In the genomic region with DNA sequence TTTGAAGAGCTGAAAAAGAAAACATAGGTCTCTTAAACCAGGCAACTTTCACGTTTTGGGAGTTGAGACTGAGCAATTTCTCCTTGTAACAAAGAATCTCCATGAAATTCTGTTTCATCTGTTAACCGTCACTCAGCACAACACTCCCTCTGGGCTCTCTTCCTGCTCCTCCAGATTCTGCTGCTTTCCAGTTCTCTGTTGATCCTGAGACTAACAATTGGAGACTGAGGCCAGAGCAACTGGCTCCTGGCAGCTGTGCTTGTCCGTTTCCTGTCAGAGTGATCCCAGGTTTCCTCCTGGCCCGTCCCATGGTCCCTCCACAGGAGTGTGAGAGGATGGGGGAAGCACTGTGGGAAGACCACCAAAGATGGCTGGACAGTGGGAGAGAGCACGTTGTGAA, we compare ENCODE assay signal across 10 cellular contexts. TPM values are rescaled to one million over a fixed set of nuclear protein-coding genes. Genes with fewer than 3 reads are reported as not detected.
DNase-seq lines count a peak whose midpoint lies in the region; ATAC-seq and TF ChIP-seq lines count a peak whose summit lies in the region.
"Had no signal": no experiment of that assay in that cellular context is flagged by ENCODE, and none has a peak within 500 bp of the region (broad histone marks: within the 10 kb centered on the region; RNA-seq: fewer than 3 reads in every experiment).

No MANE protein-coding gene starts in this region.

- H3K4me3 Mint-ChIP-seq in activated T-cell treated with anti-CD3 and anti-CD28 coated beads, Interleukin-2, amount 50 U/mL, for 72 hours: no peak overlapping the region
- peak overlapping the region; percentile 22 for H3K4me3 Mint-ChIP-seq in endothelial cell (ENCODE audit: unreplicated experiment)
- H3K4me3 Mint-ChIP-seq in type B pancreatic cell: no peak overlapping the region

- 0 out of 2 replicates have a peak, but pooled peaks cover 3% of the 10 kb centered on the region for H4K20me1 ChIP-seq in OCI-LY7 (ENCODE audit: insufficient read depth, low read length)

- H3K27ac ChIP-seq in mesenchymal stem cell (ENCODE audit: low read length, poor library complexity, severe bottlenecking): peak overlapping the region; percentile 62
- H3K27ac ChIP-seq in OCI-LY7 (ENCODE audit: low read depth, low read length, poor library complexity, severe bottlenecking): no peak overlapping the region

- no peaks in the 10 kb centered on the region for H3K79me2 ChIP-seq in OCI-LY7 (ENCODE audit: insufficient read depth, low read depth, low read length)

- H2AFZ ChIP-seq in mesenchymal stem cell (ENCODE audit: low read depth, low read length) (no peak overlapping the region), OCI-LY7 (ENCODE audit: low read length) (no peak overlapping the region)

- H3K27me3 Mint-ChIP-seq in activated T-cell treated with anti-CD3 and anti-CD28 coated beads, Interleukin-2, amount 50 U/mL, for 72 hours (ENCODE audit: low read depth): no peaks in the 10 kb centered on the region
- H3K27me3 Mint-ChIP-seq in endothelial cell (ENCODE audit: unreplicated experiment): no peaks in the 10 kb centered on the region
- no peaks in the 10 kb centered on the region for H3K27me3 Mint-ChIP-seq in type B pancreatic cell

- H2AK5ac ChIP-seq in mesenchymal stem cell (ENCODE audit: low read length, severe bottlenecking): no peak overlapping the region

- H3K9me3 ChIP-seq in mesenchymal stem cell (ENCODE audit: control insufficient read depth, low read length): no peaks in the 10 kb centered on the region
- no peaks in the 10 kb centered on the region for H3K9me3 ChIP-seq in OCI-LY7 (ENCODE audit: low read length)

- H3K4ac ChIP-seq in mesenchymal stem cell (ENCODE audit: low read depth in 1 of 2, low read length in 2 of 2): no peak overlapping the region

- H3K4me2 ChIP-seq in mesenchymal stem cell (ENCODE audit: low read length, poor library complexity, severe bottlenecking) (no peak overlapping the region), OCI-LY7 (ENCODE audit: low read length) (no peak overlapping the region)

- H3K4me1 ChIP-seq in mesenchymal stem cell (ENCODE audit: control insufficient read depth, insufficient read depth, low read depth, low read length): peaks cover 15% of the 10 kb centered on the region
- peaks cover 7% of the 10 kb centered on the region for H3K4me1 ChIP-seq in OCI-LY7 (ENCODE audit: insufficient read depth, low read length, poor library complexity, severe bottlenecking)

- POLR2A ChIA-PET in OCI-LY7 (lab: Charles Lee): no interaction called here

- H3K23ac ChIP-seq in mesenchymal stem cell (ENCODE audit: low read length in 2 of 2): no peak overlapping the region

- no peaks in the 10 kb centered on the region for H3K9me3 Mint-ChIP-seq in activated T-cell treated with anti-CD3 and anti-CD28 coated beads, Interleukin-2, amount 50 U/mL, for 72 hours
- no peaks in the 10 kb centered on the region for H3K9me3 Mint-ChIP-seq in endothelial cell (ENCODE audit: unreplicated experiment)
- H3K9me3 Mint-ChIP-seq in type B pancreatic cell: no peaks in the 10 kb centered on the region

- TF ChIP-seq CTCF in endothelial cell (IDR thresholded peaks at IDR 0.05; ENCODE audit: unreplicated experiment) (no peak), type B pancreatic cell (conservative IDR thresholded peaks at IDR 0.05) (no peak), OCI-LY7 (conservative IDR thresholded peaks at IDR 0.05; ENCODE audit: low read length) (no peak)

- no peaks in the 10 kb centered on the region for H3K9me2 ChIP-seq in OCI-LY7 (ENCODE audit: insufficient read depth, low read length)

- ATAC-seq in activated T-cell treated with anti-CD3 and anti-CD28 coated beads, Interleukin-2, amount 50 U/mL, for 72 hours (replicated peaks in 1 of 2): no peak
- ATAC-seq in GM21723 (IDR thresholded peaks at IDR 0.05; ENCODE audit: unreplicated experiment): no peak

- no peak overlapping the region for H2BK5ac ChIP-seq in mesenchymal stem cell (ENCODE audit: low read depth, low read length, poor library complexity, severe bottlenecking)

- H2BK12ac ChIP-seq in mesenchymal stem cell (ENCODE audit: low read length in 2 of 2): peak overlapping the region in 1 of 2 experiments; percentile 59

- H3K4me3 ChIP-seq in mesenchymal stem cell (ENCODE audit: insufficient read depth in 1 of 2, low read depth in 1 of 2, low read length in 2 of 2) (no peak overlapping the region), OCI-LY7 (ENCODE audit: low read depth, low read length, poor library complexity, severe bottlenecking) (no peak overlapping the region)

- no peak overlapping the region for H2BK120ac ChIP-seq in mesenchymal stem cell (ENCODE audit: low read depth, low read length)

- intact Hi-C loops in OCI-LY7 (cut with micrococcal nuclease; ENCODE audit: unreplicated experiment): no loop called here

- 38% methylated on average over 5 of the region's 5 CpGs for WGBS in mesenchymal stem cell

- H3K18ac ChIP-seq in mesenchymal stem cell (ENCODE audit: low read depth in 1 of 2, low read length in 2 of 2): no peak overlapping the region

- no peaks in the 10 kb centered on the region for H3K27me3 ChIP-seq in mesenchymal stem cell (ENCODE audit: control insufficient read depth in 1 of 2, insufficient read depth in 1 of 2, low read length in 2 of 2)

- H3K36me3 Mint-ChIP-seq in activated T-cell treated with anti-CD3 and anti-CD28 coated beads, Interleukin-2, amount 50 U/mL, for 72 hours (ENCODE audit: insufficient read depth in 2 of 2): peaks cover 6 to 42% of the 10 kb centered on the region in 2 donors
- H3K36me3 Mint-ChIP-seq in endothelial cell (ENCODE audit: low read depth, unreplicated experiment) (peaks cover 41% of the 10 kb centered on the region), type B pancreatic cell (peaks cover 40% of the 10 kb centered on the region)

- H4K91ac ChIP-seq in mesenchymal stem cell (ENCODE audit: low read length): no peak overlapping the region

- H3K9ac ChIP-seq in mesenchymal stem cell (ENCODE audit: low read length): peak overlapping the region; percentile 2

- peaks cover 33 to 80% of the 10 kb centered on the region in 2 experiments for H3K36me3 ChIP-seq in mesenchymal stem cell (ENCODE audit: control insufficient read depth in 1 of 2, insufficient read depth in 2 of 2, low read depth in 1 of 2, low read length in 2 of 2)
- H3K36me3 ChIP-seq in OCI-LY7 (ENCODE audit: insufficient read depth, low read length): peaks cover 90% of the 10 kb centered on the region

- H2BK15ac ChIP-seq in mesenchymal stem cell (ENCODE audit: low read depth, poor library complexity, severe bottlenecking): no peak overlapping the region

- peaks cover 9% of the 10 kb centered on the region for H3K4me1 Mint-ChIP-seq in activated T-cell treated with anti-CD3 and anti-CD28 coated beads, Interleukin-2, amount 50 U/mL, for 72 hours (ENCODE audit: low read depth)
- H3K4me1 Mint-ChIP-seq in endothelial cell (ENCODE audit: unreplicated experiment) (peaks cover 28% of the 10 kb centered on the region), type B pancreatic cell (ENCODE audit: unreplicated experiment) (peaks cover 15% of the 10 kb centered on the region)

- BruUV-seq in OCI-LY7 (replicated peaks; lab: Mats Ljungman, UMichigan): no TSS peak

- no peak for DNase-seq in activated T-cell treated with anti-CD3 and anti-CD28 coated beads, Interleukin-2, amount 50 U/mL, for 72 hours
- DNase-seq in activated T-cell treated with anti-CD3 and anti-CD28 coated beads for 4 hours: no peak
- DNase-seq in endothelial cell (ENCODE audit: low spot score): no peak
- no peak for DNase-seq in mesenchymal stem cell
- DNase-seq in type B pancreatic cell (ENCODE audit: extremely low spot score, unreplicated experiment): no peak
- no peak for DNase-seq in OCI-LY7 (ENCODE audit: low spot score)
- DNase-seq in SIG-M5 treated with dmso at 0.1 percent for 504 hours (lab: John Stamatoyannopoulos, UW; ENCODE audit: unreplicated experiment): no peak
- DNase-seq: central memory CD4-positive, alpha-beta T cell; NCI-H187 had no signal

- CTCF ChIA-PET in OCI-LY7 (lab: Charles Lee; ENCODE audit: unreplicated experiment): no interaction called here

- H3K79me1 ChIP-seq in mesenchymal stem cell (replicated peaks; ENCODE audit: low read length, poor library complexity, severe bottlenecking): peaks cover 11% of the 10 kb centered on the region

- peak overlapping the region; percentile 58 for H3K27ac Mint-ChIP-seq in activated T-cell treated with anti-CD3 and anti-CD28 coated beads, Interleukin-2, amount 50 U/mL, for 72 hours
- no peak overlapping the region for H3K27ac Mint-ChIP-seq in endothelial cell (ENCODE audit: unreplicated experiment)
- peak overlapping the region; percentile 72 for H3K27ac Mint-ChIP-seq in type B pancreatic cell

- no peak overlapping the region for H4K8ac ChIP-seq in mesenchymal stem cell (ENCODE audit: low read length)

- no peak overlapping the region for H3K14ac ChIP-seq in mesenchymal stem cell (ENCODE audit: low read length in 2 of 2)

RNA-seq across cellular contexts. Expression of a gene that starts 32.5 kb away (rescaled TPM):
- total RNA-seq in activated T-cell treated with anti-CD3 and anti-CD28 coated beads, Interleukin-2, amount 50 U/mL, for 72 hours: 100 to 1,000 TPM; 190 to 194 TPM
- total RNA-seq in endothelial cell (ENCODE audit: unreplicated experiment): 247 TPM
- 77.7 TPM for polyA plus RNA-seq in mesenchymal stem cell (2013, experiment 1 of 2)
- polyA plus RNA-seq in mesenchymal stem cell (2013, experiment 2 of 2): 76.1 TPM
- 232 and 233 TPM in 2 replicates for total RNA-seq in type B pancreatic cell (ENCODE audit: low replicate concordance)
- total RNA-seq in OCI-LY7 (2014; rRNA removed; shearing (Covaris generic)): 147 and 152 TPM in 2 replicates
- 200 and 201 TPM in 2 replicates for total RNA-seq in OCI-LY7 (2022)

RNA-seq across cellular contexts. Expression of a gene that starts 43.8 kb away (rescaled TPM):
- total RNA-seq in activated T-cell treated with anti-CD3 and anti-CD28 coated beads, Interleukin-2, amount 50 U/mL, for 72 hours: 10 to 100 TPM; 12.7 to 15.4 TPM
- 17.7 TPM for total RNA-seq in endothelial cell (ENCODE audit: unreplicated experiment)
- polyA plus RNA-seq in mesenchymal stem cell (2013, experiment 1 of 2): 4.8 TPM
- polyA plus RNA-seq in mesenchymal stem cell (2013, experiment 2 of 2): 4.9 TPM
- 12.8 and 18.5 TPM in 2 replicates for total RNA-seq in type B pancreatic cell (ENCODE audit: low replicate concordance)
- 10.5 and 14.6 TPM in 2 replicates for total RNA-seq in OCI-LY7 (2014; rRNA removed; shearing (Covaris generic))
- total RNA-seq in OCI-LY7 (2022): 17.8 and 20.1 TPM in 2 replicates
